Comparison of ENCODE assay signal across 8 cellular contexts in genomic region chr20:13221673-13222318, GRCh38. TPM values are rescaled to one million over a fixed set of nuclear protein-coding genes. Genes with fewer than 3 reads are reported as not detected.
DNase-seq lines count a peak whose midpoint lies in the region; ATAC-seq and TF ChIP-seq lines count a peak whose summit lies in the region.

No MANE protein-coding gene starts in this region.

- H3K4me1 Mint-ChIP-seq in Calu3 (ENCODE audit: low read depth, unreplicated experiment), result no peaks in the 10 kb centered on the region

- ATAC-seq in GM21360 (IDR thresholded peaks at IDR 0.05; ENCODE audit: unreplicated experiment), result peak; percentile 92
- peak; percentile 76 to 83 for ATAC-seq in right cardiac atrium

- no peaks in the 10 kb centered on the region for H3F3A ChIP-seq in SK-N-SH (replicated peaks; ENCODE audit: insufficient read depth)

- H3K9me2 ChIP-seq in SK-N-SH, result no peaks in the 10 kb centered on the region

- BruUV-seq in Calu3 (replicated peaks; lab: Mats Ljungman, UMichigan), result no TSS peak

- H2AFZ ChIP-seq in SK-N-SH (ENCODE audit: low read depth), result no peak overlapping the region

- WGBS in SK-N-SH (ENCODE audit: low lambda C conversion rate), result 1% methylated on average over 20 of the region's 59 CpGs
- WGBS in right cardiac atrium, result 1% methylated on average over 59 of the region's 59 CpGs

- intact Hi-C loops in Calu3 (cut with micrococcal nuclease; ENCODE audit: unreplicated experiment) (no loop called here), right cardiac atrium (cut with DNase I) (no loop called here)

- peaks cover 5% of the 10 kb centered on the region for H3K36me3 Mint-ChIP-seq in Calu3 (ENCODE audit: insufficient read depth, unreplicated experiment)

- TF ChIP-seq CTCF in Calu3 (IDR thresholded peaks at IDR 0.05; ENCODE audit: unreplicated experiment) (no peak), SK-N-SH (IDR thresholded peaks at IDR 0.05) (no peak)

- H3K4me1 ChIP-seq in SK-N-SH (ENCODE audit: control insufficient read depth in 1 of 2, insufficient read depth in 2 of 2, low read depth in 1 of 2, low read length in 1 of 2) (peaks cover 0 to 14% of the 10 kb centered on the region in 2 experiments; a peak in 1 of 4 replicates), adipocyte (ENCODE audit: control insufficient read depth, insufficient read depth, low read length) (peaks cover 18% of the 10 kb centered on the region), right cardiac atrium (ENCODE audit: control insufficient read depth, insufficient read depth, low read length) (no peaks in the 10 kb centered on the region)

- H3K9ac ChIP-seq in SK-N-SH (no peak overlapping the region), adipocyte (ENCODE audit: low read length) (peak overlapping the region; percentile 66)

- TF ChIP-seq EP300 in SK-N-SH (IDR thresholded peaks at IDR 0.05; ENCODE audit: borderline replicate concordance in 1 of 2, low read depth in 1 of 2, low read length in 1 of 2), result no peak

- peaks cover 37% of the 10 kb centered on the region for H3K27me3 Mint-ChIP-seq in Calu3 (ENCODE audit: unreplicated experiment)

- H3K4me3 ChIP-seq in SK-N-SH (ENCODE audit: low read depth in 2 of 2, low read length in 1 of 2), result peak overlapping the region; percentile 43; a peak in 3 of 4 replicates
- H3K4me3 ChIP-seq in adipocyte (ENCODE audit: low read length), result peak overlapping the region; percentile 85
- H3K4me3 ChIP-seq in right cardiac atrium (ENCODE audit: low read length), result peak overlapping the region; percentile 86

- DNase-seq in Calu3 (peak; percentile 60), HT-29 (ENCODE audit: low spot score) (peak; percentile 20), SK-N-SH (peak; percentile 88), adipocyte (ENCODE audit: low read depth) (peak; percentile 84), right cardiac atrium (peak; percentile 59 to 80 (median 79)), retina (peak; percentile 69), pons (ENCODE audit: low spot score) (no peak)

- H3K27me3 ChIP-seq in SK-N-SH (ENCODE audit: insufficient read depth), result peaks cover 41% of the 10 kb centered on the region
- no peaks in the 10 kb centered on the region for H3K27me3 ChIP-seq in adipocyte (replicated peaks; ENCODE audit: control insufficient read depth, insufficient read depth, low read length)
- H3K27me3 ChIP-seq in right cardiac atrium (ENCODE audit: control insufficient read depth, insufficient read depth), result no peaks in the 10 kb centered on the region

- H3K9me3 ChIP-seq in SK-N-SH (no peaks in the 10 kb centered on the region), adipocyte (ENCODE audit: control insufficient read depth, low read length) (no peaks in the 10 kb centered on the region), right cardiac atrium (ENCODE audit: control insufficient read depth, low read length) (no peaks in the 10 kb centered on the region)

- peak overlapping the region; percentile 79 for H3K4me2 ChIP-seq in SK-N-SH

- H3K36me3 ChIP-seq in SK-N-SH (replicated peaks in 1 of 2; ENCODE audit: control insufficient read depth in 1 of 2, insufficient read depth in 2 of 2, low read length in 1 of 2) (no peaks in the 10 kb centered on the region), adipocyte (ENCODE audit: control insufficient read depth, insufficient read depth, low read length, severe bottlenecking) (no peaks in the 10 kb centered on the region)

- TF ChIP-seq RAD21 in SK-N-SH (IDR thresholded peaks at IDR 0.05; ENCODE audit: low read length), result no peak

- H3K4me3 Mint-ChIP-seq in Calu3 (ENCODE audit: low read depth, unreplicated experiment), result peak overlapping the region; percentile 63

- H4K20me1 ChIP-seq in SK-N-SH (ENCODE audit: insufficient read depth), result no peaks in the 10 kb centered on the region

- no peaks in the 10 kb centered on the region for H3K79me2 ChIP-seq in SK-N-SH (ENCODE audit: insufficient read depth)

- CTCF ChIA-PET in Calu3 (lab: Charles Lee), result no interaction called here
- CTCF ChIA-PET in SK-N-SH (lab: Yijun Ruan, JAX), result interaction anchor here (0.6 to 1.2 kb wide), 2 partner anchors 40 to 352 kb away, joined by 3 to 6 read pairs; no protein-coding TSS in a partner anchor

- POLR2A ChIA-PET in SK-N-SH (lab: Yijun Ruan, JAX), result interaction anchor here (0.6 kb wide), 1 partner anchor 39 kb away, joined by 3 read pairs; no protein-coding TSS in a partner anchor

- H3K27ac ChIP-seq in SK-N-SH (ENCODE audit: low read depth in 2 of 2, low read length in 1 of 2) (no peak overlapping the region), right cardiac atrium (ENCODE audit: low read length) (no peak overlapping the region)

- no peak overlapping the region for H3K27ac Mint-ChIP-seq in Calu3 (ENCODE audit: unreplicated experiment)

- H3K9me3 Mint-ChIP-seq in Calu3 (ENCODE audit: low read depth, unreplicated experiment), result no peaks in the 10 kb centered on the region

TF ChIP-seq in SK-N-SH, 30 proteins besides CTCF, POLR2A, EP300 and RAD21:
- TF ChIP-seq MXI1 (IDR thresholded peaks at IDR 0.05; ENCODE audit: low read depth, low read length) (0 out of 2 replicates have a peak, but pooled peaks have one; percentile 18), ELF1 (IDR thresholded peaks at IDR 0.05) (no peak), RFX5 (IDR thresholded peaks at IDR 0.05; ENCODE audit: low read length) (no peak)

RNA-seq across cellular contexts. Expression of gene ISM1, which starts 0.7 kb away (rescaled TPM):
- not detected in 2 replicates for total RNA-seq in Calu3 (2022)
- total RNA-seq in HT-29 (2014; rRNA removed; shearing (Covaris generic)), result not detected in 2 replicates
- polyA plus RNA-seq in SK-N-SH (2012; rRNA removed), result not detected in 2 replicates
- polyA plus RNA-seq in SK-N-SH (2012; cell fraction: cytosol; rRNA removed), result not detected in 2 replicates
- polyA plus RNA-seq in SK-N-SH (2012; cell fraction: nucleus; rRNA removed), result not detected in 2 replicates
- total RNA-seq in right cardiac atrium, result 1 to 10 TPM in 2 of 4 donors, under 1 TPM in 2; 0.23 to 3.4 (median 1.1) TPM
- 1.0 TPM for polyA plus RNA-seq in right cardiac atrium
